Comparison of ENCODE assay signal across 19 cellular contexts in the genomic region with DNA sequence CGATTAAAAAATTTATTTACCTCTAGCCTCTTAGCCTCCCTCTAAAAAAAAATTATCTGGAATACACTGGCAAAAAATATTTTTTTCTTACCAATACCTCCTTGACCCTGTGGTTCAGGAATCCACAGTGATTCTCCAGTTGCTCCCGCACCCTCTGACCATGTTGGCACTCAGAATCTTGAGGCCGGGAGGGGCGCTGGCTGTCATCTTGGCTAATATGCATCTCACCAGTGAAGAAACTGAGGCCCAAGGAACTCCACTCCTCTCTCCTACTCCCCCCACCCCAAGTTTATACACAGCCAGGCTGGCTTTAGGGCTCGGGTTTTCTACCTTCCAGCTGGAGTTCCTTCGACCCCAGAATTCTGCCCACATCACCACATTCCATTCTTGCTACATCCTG.
A peak's percentile ranks its signal among the peaks of the same experiment; 100 is the strongest.
DNase-seq lines count a peak whose midpoint lies in the region; ATAC-seq, FAIRE-seq and TF ChIP-seq lines count a peak whose summit lies in the region.
"Had no signal": no experiment of that assay in that cellular context is flagged by ENCODE, and none has a peak within 500 bp of the region (broad histone marks: within the 10 kb centered on the region; RNA-seq: fewer than 3 reads in every experiment).

No MANE protein-coding gene starts in this region.

- H3K27ac Mint-ChIP-seq in astrocyte (ENCODE audit: unreplicated experiment) (peak overlapping the region; percentile 85), osteocyte (ENCODE audit: unreplicated experiment) (peak overlapping the region; percentile 84), T-cell (no peak overlapping the region)
- H3K27ac Mint-ChIP-seq: CD4-positive, alpha-beta T cell had no signal

- DNase-seq in astrocyte (ENCODE audit: low read depth) (no peak), left kidney (ENCODE audit: low read depth, low spot score) (peak; percentile 37), osteocyte (ENCODE audit: extremely low spot score, unreplicated experiment) (no peak), T-cell (no peak), NCI-H1092 treated with DMSO at 0.1 percent for 48 hours (lab: John Stamatoyannopoulos, UW) (no peak), NCI-H2196 treated with DMSO at 0.1 percent for 48 hours (lab: John Stamatoyannopoulos, UW; ENCODE audit: unreplicated experiment) (no peak)
- DNase-seq in stimulated activated CD4-positive, alpha-beta T cell treated with anti-CD3 and anti-CD28 coated beads, Interleukin-2, amount 100 ng/mL, for 48 hours: no peak
- DNase-seq: AML-193; C1 segment of cervical spinal cord; Calu3; CD4-positive, alpha-beta T cell; DMS 273 treated with DMSO at 0.1 percent for 48 hours; GM23248; H9 had no signal

- no peaks in the 10 kb centered on the region for H4K20me1 ChIP-seq in BLaER1
- H4K20me1 ChIP-seq in astrocyte (ENCODE audit: insufficient read depth, low read length): no peaks in the 10 kb centered on the region

- H3K27me3 ChIP-seq in BLaER1: no peaks in the 10 kb centered on the region
- no peaks in the 10 kb centered on the region for H3K27me3 ChIP-seq in astrocyte (ENCODE audit: insufficient read depth, low read length)

- H3K4me2 ChIP-seq in BLaER1 (0 out of 2 replicates have a peak overlapping the region, but pooled peaks have one; percentile 3), astrocyte (ENCODE audit: low read length) (no peak overlapping the region)

- no peak for ATAC-seq in T-cell (replicated peaks in 1 of 4)
- ATAC-seq: GM12878, HepG2 had no signal

- H3K36me3 Mint-ChIP-seq in astrocyte (ENCODE audit: low read depth, unreplicated experiment) (no peaks in the 10 kb centered on the region), osteocyte (ENCODE audit: unreplicated experiment) (peaks cover 10% of the 10 kb centered on the region), T-cell (no peaks in the 10 kb centered on the region)

- no peak for TF ChIP-seq CTCF in astrocyte (IDR thresholded peaks at IDR 0.05; ENCODE audit: insufficient read depth, low read depth, low read length)
- TF ChIP-seq CTCF in osteocyte (IDR thresholded peaks at IDR 0.05): no peak

- H3K4me3 Mint-ChIP-seq in astrocyte (ENCODE audit: unreplicated experiment): no peak overlapping the region
- no peak overlapping the region for H3K4me3 Mint-ChIP-seq in osteocyte (ENCODE audit: unreplicated experiment)
- no peak overlapping the region for H3K4me3 Mint-ChIP-seq in T-cell
- H3K4me3 Mint-ChIP-seq: CD4-positive, alpha-beta T cell had no signal

- H3K9me3 Mint-ChIP-seq in astrocyte (ENCODE audit: unreplicated experiment): no peaks in the 10 kb centered on the region
- no peaks in the 10 kb centered on the region for H3K9me3 Mint-ChIP-seq in osteocyte (ENCODE audit: unreplicated experiment)
- H3K9me3 Mint-ChIP-seq in T-cell: no peaks in the 10 kb centered on the region
- H3K9me3 Mint-ChIP-seq: CD4-positive, alpha-beta T cell; H9 had no signal

- no peak for FAIRE-seq in astrocyte (lab: Jason Lieb, UNC)
- FAIRE-seq: GM12878, GM18507, HepG2 had no signal

- H2AFZ ChIP-seq in astrocyte (ENCODE audit: low read depth, low read length): no peak overlapping the region
- H2AFZ ChIP-seq: GM23248 had no signal

- CTCF ChIA-PET in T-cell (lab: Charles Lee): no interaction called here

- H3K36me3 ChIP-seq in BLaER1: no peaks in the 10 kb centered on the region
- H3K36me3 ChIP-seq in astrocyte (ENCODE audit: insufficient read depth, low read length): no peaks in the 10 kb centered on the region

- H3K79me2 ChIP-seq in astrocyte (ENCODE audit: insufficient read depth, low read length): no peaks in the 10 kb centered on the region

- H3K4me3 ChIP-seq in BLaER1 (no peak overlapping the region), astrocyte (ENCODE audit: insufficient read depth, low read depth, low read length) (no peak overlapping the region)
- H3K4me3 ChIP-seq: GM12878, GM23248 had no signal

- H3K9me3 ChIP-seq in BLaER1 (no peaks in the 10 kb centered on the region), astrocyte (ENCODE audit: insufficient read depth, low read depth, low read length) (no peaks in the 10 kb centered on the region)

- POLR2A ChIA-PET in T-cell (lab: Charles Lee): no interaction called here

- H3K4me1 ChIP-seq in BLaER1 (peaks cover 72% of the 10 kb centered on the region), astrocyte (ENCODE audit: insufficient read depth, low read length) (peaks cover 32% of the 10 kb centered on the region)

- peaks cover 54% of the 10 kb centered on the region for H3K4me1 Mint-ChIP-seq in astrocyte (ENCODE audit: low read depth, unreplicated experiment)
- H3K4me1 Mint-ChIP-seq in osteocyte (ENCODE audit: unreplicated experiment): peaks cover 73% of the 10 kb centered on the region
- no peaks in the 10 kb centered on the region for H3K4me1 Mint-ChIP-seq in T-cell

- no peaks in the 10 kb centered on the region for H3K27me3 Mint-ChIP-seq in astrocyte (ENCODE audit: low read depth, unreplicated experiment)
- no peaks in the 10 kb centered on the region for H3K27me3 Mint-ChIP-seq in osteocyte (ENCODE audit: unreplicated experiment)
- peaks cover 10 to 22% of the 10 kb centered on the region in 2 donors for H3K27me3 Mint-ChIP-seq in T-cell

- H3K9ac ChIP-seq in BLaER1: no peak overlapping the region
- no peak overlapping the region for H3K9ac ChIP-seq in astrocyte (ENCODE audit: low read length)
- H3K9ac ChIP-seq: GM23248 had no signal

- H3K27ac ChIP-seq in BLaER1: no peak overlapping the region
- H3K27ac ChIP-seq in astrocyte (ENCODE audit: low read depth, low read length): no peak overlapping the region
- H3K27ac ChIP-seq: 22Rv1, GM23248 had no signal

Comparison
In these comparisons a context has a peak if more than half of its experiments do, and no peak if none do; other contexts are left out.
1. H3K27ac Mint-ChIP-seq: peak in astrocyte (single experiment) and osteocyte (single experiment); none in T-cell (0 of 2).